ENCODE assay signal across 15 cellular contexts in genomic region chr11:5716518-5716917, GRCh38. TPM values are rescaled to one million over a fixed set of nuclear protein-coding genes. Genes with fewer than 3 reads are reported as not detected.
"Had no signal": no experiment of that assay in that cellular context is flagged by ENCODE, and none has a peak within 500 bp of the region (broad histone marks: within the 10 kb centered on the region; RNA-seq: fewer than 3 reads in every experiment).

No MANE protein-coding gene starts in this region.

RNA-seq across cellular contexts. Expression of gene OR56B1, which starts 19.7 kb away (rescaled TPM):
- total RNA-seq: activated T-cell treated with anti-CD3 and anti-CD28 coated beads, Interleukin-2, amount 50 U/mL, for 4 hours; activated T-helper 1 cell treated with anti-CD3 and anti-CD28 coated beads, Interleukin-12 subunit alpha, Interleukin-12 subunit beta, Interleukin-2, Interleukin-4 antibody, amounts not matched to agents 30 ng/mL and 10 ng/mL and 1 ng/mL, durations not matched to agents 14 hours and 24 hours and 36 hours; activated T-helper 2 cell treated with anti-CD3 and anti-CD28 coated beads, Interferon-gamma antibody, Interleukin-2, Interleukin-4, amounts not matched to agents 10 μg/mL and 5 μg/mL and 100 μg/mL, durations not matched to agents 14 hours and 24 hours and 36 hours; adrenal gland; ascending aorta; astrocyte; body of pancreas; bronchial epithelial cell; cardiac muscle cell; cardiac septum; cerebellum; chondrocyte had no signal
- polyA plus RNA-seq: adipose tissue, adrenal gland, aorta, cardiac muscle cell had no signal

RNA-seq across cellular contexts. Expression of gene TRIM22, which starts 26.9 kb away (rescaled TPM):
- total RNA-seq: cardiac muscle cell had no signal

RNA-seq across cellular contexts. Expression of gene OR52N4, which starts 37.5 kb away (rescaled TPM):
- total RNA-seq: activated T-cell treated with anti-CD3 and anti-CD28 coated beads, Interleukin-2, amount 50 U/mL, for 4 hours; activated T-helper 2 cell treated with anti-CD3 and anti-CD28 coated beads, Interferon-gamma antibody, Interleukin-2, Interleukin-4, amounts not matched to agents 10 μg/mL and 5 μg/mL and 100 μg/mL, durations not matched to agents 14 hours and 24 hours and 36 hours; adrenal gland; ascending aorta; astrocyte; body of pancreas; breast epithelium; bronchial epithelial cell; cardiac muscle cell; cardiac septum; cerebellum; chondrocyte had no signal
- polyA plus RNA-seq: cardiac muscle cell had no signal
